Comparison of ENCODE assay signal across 28 cellular contexts in genomic region chr5:163321511-163321910, GRCh38.
"Had no signal": no experiment of that assay in that cellular context is flagged by ENCODE, and none has a peak within 500 bp of the region (broad histone marks: within the 10 kb centered on the region; RNA-seq: fewer than 3 reads in every experiment).

No MANE protein-coding gene starts in this region.

- DNase-seq: activated effector memory CD4-positive, alpha-beta T cell treated with anti-CD3 and anti-CD28 coated beads, Interleukin-2, amount 50 U/mL, for 16 hours; activated effector memory CD4-positive, alpha-beta T cell treated with Interleukin-2 at 50 U/mL for 16 hours; activated gamma-delta T cell; activated gamma-delta T cell treated with Interleukin-2 at 50 U/mL for 16 hours; activated naive CD4-positive, alpha-beta T cell; activated naive CD4-positive, alpha-beta T cell treated with anti-CD3 and anti-CD28 coated beads for 36 hours; activated naive CD4-positive, alpha-beta T cell treated with anti-CD3 and anti-CD28 coated beads, Interleukin-2, amount 10 ng/mL, durations not matched to agents 7 days and 5 days; activated naive CD4-positive, alpha-beta T cell treated with anti-CD3 and anti-CD28 coated beads, Interleukin-2, amount 50 U/mL, for 16 hours; activated naive CD4-positive, alpha-beta T cell treated with Interleukin-2 at 50 U/mL for 16 hours; activated naive CD8-positive, alpha-beta T cell treated with anti-CD3 and anti-CD28 coated beads for 36 hours; activated naive CD8-positive, alpha-beta T cell treated with anti-CD3 and anti-CD28 coated beads, Interleukin-2, amount 10 ng/mL, durations not matched to agents 7 days and 5 days; activated naive CD8-positive, alpha-beta T cell treated with anti-CD3 and anti-CD28 coated beads, Interleukin-2, amount 50 U/mL, for 24 hours; activated T-cell treated with anti-CD3 and anti-CD28 coated beads, Interleukin-2, amount 50 U/mL, for 4 hours; activated T-cell treated with anti-CD3 and anti-CD28 coated beads, Interleukin-2, amount 50 U/mL, for 48 hours; activated T-cell treated with anti-CD3 and anti-CD28 coated beads, Interleukin-2, amount 50 U/mL, for 72 hours; adrenal gland; amniotic stem cell; amygdala; anterior cingulate cortex; aorta; body of pancreas; brain microvascular endothelial cell; caudate nucleus; central memory CD4-positive, alpha-beta T cell; cerebellar nuclear complex had no signal

- H3K27me3 ChIP-seq: adrenal gland, ascending aorta, body of pancreas, brain microvascular endothelial cell, breast epithelium, cardiac muscle cell had no signal

- H3K36me3 ChIP-seq: adrenal gland, ascending aorta, brain microvascular endothelial cell, breast epithelium, cardiac muscle cell had no signal

- H3K27ac ChIP-seq: adrenal gland, ascending aorta, body of pancreas, brain microvascular endothelial cell, breast epithelium, cardiac muscle cell had no signal

- H3K4me3 ChIP-seq: adrenal gland, ascending aorta, body of pancreas, breast epithelium, cardiac muscle cell had no signal

- H3K9me3 ChIP-seq: adrenal gland, ascending aorta, body of pancreas, breast epithelium had no signal

- H3K4me1 ChIP-seq: adrenal gland, ascending aorta, body of pancreas, breast epithelium had no signal
